ENCODE assay signal across 8 cellular contexts in genomic region chr4:37453361-37454262, GRCh38.
DNase-seq lines count a peak whose midpoint lies in the region; ATAC-seq, FAIRE-seq and TF ChIP-seq lines count a peak whose summit lies in the region.

No MANE protein-coding gene starts in this region.

- TF ChIP-seq POLR2A in GM12892 (IDR thresholded peaks at IDR 0.05; ENCODE audit: low read depth, low read length): no peak

- no peak for TF ChIP-seq CTCF in mucosa of descending colon (IDR thresholded peaks at IDR 0.05)

- DNase-seq in GM12892 (ENCODE audit: insufficient read length) (peak; percentile 37), NCI-H2227 treated with DMSO at 0.1 percent for 48 hours (lab: John Stamatoyannopoulos, UW) (peak; percentile 2), activated T-cell treated with anti-CD3 and anti-CD28 coated beads for 1 hour (ENCODE audit: low read depth) (peak; percentile 34), epithelial cell of prostate (ENCODE audit: low read depth, low spot score) (no peak), mucosa of descending colon (peak; percentile 81 to 88 (median 82)), NCI-H1092 (lab: John Stamatoyannopoulos, UW) (no peak)
- peak; percentile 62 for DNase-seq in stimulated activated CD8-positive, alpha-beta memory T cell treated with anti-CD3 and anti-CD28 coated beads, Interleukin-4, amount 100 ng/mL, for 48 hours

- H3K36me3 ChIP-seq in mucosa of descending colon (ENCODE audit: low read depth): no peaks in the 10 kb centered on the region

- H3K4me3 ChIP-seq in mucosa of descending colon: peak overlapping the region; percentile 35

- ATAC-seq in HG02678 (IDR thresholded peaks at IDR 0.05; ENCODE audit: unreplicated experiment) (peak; percentile 86), mucosa of descending colon (peak; percentile 92)

- FAIRE-seq in GM12892 (lab: Jason Lieb, UNC): peak; percentile 9

- no peaks in the 10 kb centered on the region for H3K9me3 ChIP-seq in mucosa of descending colon

- no peaks in the 10 kb centered on the region for H3K4me1 ChIP-seq in mucosa of descending colon (ENCODE audit: low read depth)

- peak overlapping the region; percentile 16 for H3K27ac ChIP-seq in epithelial cell of prostate

- intact Hi-C loops in mucosa of descending colon (cut with DNase I, micrococcal nuclease): loop anchor here in 1 of 2 donors (5.0 kb wide), 1 partner anchor 114 kb away; no protein-coding TSS in a partner anchor

Comparison
In these comparisons a context has a peak if more than half of its experiments do, and no peak if none do; other contexts are left out.
1. DNase-seq: peak in GM12892 (single experiment), NCI-H2227 treated with DMSO at 0.1 percent for 48 hours (single experiment), activated T-cell treated with anti-CD3 and anti-CD28 coated beads for 1 hour (single experiment), mucosa of descending colon (3 of 3) and stimulated activated CD8-positive, alpha-beta memory T cell treated with anti-CD3 and anti-CD28 coated beads, Interleukin-4, amount 100 ng/mL, for 48 hours (single experiment); none in epithelial cell of prostate (single experiment) and NCI-H1092 (single experiment).